In genomic region chr3:123802007-123802630, GRCh38 we compare ENCODE assay signal across 2 cellular contexts.
TF ChIP-seq lines count a peak whose summit lies in the region.

No MANE protein-coding gene starts in this region.

TF ChIP-seq in IMR-90, 13 proteins besides CTCF, POLR2A, EP300 and RAD21:
- TF ChIP-seq CEBPB (IDR thresholded peaks at IDR 0.05; ENCODE audit: low read depth, low read length) (no peak), MXI1 (IDR thresholded peaks at IDR 0.05; ENCODE audit: borderline replicate concordance, low read depth, low read length) (no peak), CHD1 (IDR thresholded peaks at IDR 0.05; ENCODE audit: low read depth, low read length) (no peak), NFE2L2 (IDR thresholded peaks at IDR 0.05; ENCODE audit: low read depth, low read length) (no peak), MAZ (IDR thresholded peaks at IDR 0.05; ENCODE audit: borderline replicate concordance, low read depth, low read length) (no peak), USF2 (IDR thresholded peaks at IDR 0.05; ENCODE audit: low read depth, low read length) (no peak), FOS (IDR thresholded peaks at IDR 0.05; ENCODE audit: low read depth, low read length) (no peak), RFX5 (IDR thresholded peaks at IDR 0.05; ENCODE audit: low read depth, low read length) (no peak), SMC3 (IDR thresholded peaks at IDR 0.05; ENCODE audit: low read depth, low read length) (no peak), MAFK (IDR thresholded peaks at IDR 0.05; ENCODE audit: low read depth, low read length) (no peak), BHLHE40 (IDR thresholded peaks at IDR 0.05; ENCODE audit: low read depth, low read length) (no peak), RCOR1 (IDR thresholded peaks at IDR 0.05; ENCODE audit: insufficient replicate concordance, low read length) (no peak)
- TF ChIP-seq, protein P1, sequence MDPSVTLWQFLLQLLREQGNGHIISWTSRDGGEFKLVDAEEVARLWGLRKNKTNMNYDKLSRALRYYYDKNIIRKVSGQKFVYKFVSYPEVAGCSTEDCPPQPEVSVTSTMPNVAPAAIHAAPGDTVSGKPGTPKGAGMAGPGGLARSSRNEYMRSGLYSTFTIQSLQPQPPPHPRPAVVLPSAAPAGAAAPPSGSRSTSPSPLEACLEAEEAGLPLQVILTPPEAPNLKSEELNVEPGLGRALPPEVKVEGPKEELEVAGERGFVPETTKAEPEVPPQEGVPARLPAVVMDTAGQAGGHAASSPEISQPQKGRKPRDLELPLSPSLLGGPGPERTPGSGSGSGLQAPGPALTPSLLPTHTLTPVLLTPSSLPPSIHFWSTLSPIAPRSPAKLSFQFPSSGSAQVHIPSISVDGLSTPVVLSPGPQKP (IDR thresholded peaks at IDR 0.05; ENCODE audit: borderline replicate concordance, low read depth, low read length) = no peak

TF ChIP-seq in K562, 482 proteins besides CTCF, POLR2A, EP300 and RAD21:
- no peak for TF ChIP-seq LARP7 (IDR thresholded peaks at IDR 0.05)
- TF ChIP-seq RBM25 (IDR thresholded peaks at IDR 0.05; ENCODE audit: low read depth, low read length, severe bottlenecking) = peak; percentile 40
